9 cellular contexts compared by ENCODE assay signal in genomic region chr1:197464039-197464438, GRCh38.
DNase-seq lines count a peak whose midpoint lies in the region; ATAC-seq, FAIRE-seq and TF ChIP-seq lines count a peak whose summit lies in the region.
"Had no signal": no experiment of that assay in that cellular context is flagged by ENCODE, and none has a peak within 500 bp of the region (broad histone marks: within the 10 kb centered on the region; RNA-seq: fewer than 3 reads in every experiment).

No MANE protein-coding gene starts in this region.

- in situ Hi-C loops in KBM-7 (cut with MboI; ENCODE audit: low pct_unique_long_range_greater_than_20kb, low sequenced_read_pairs), result no loop called here

- H3K4me2 ChIP-seq in PC-3 (ENCODE audit: low read length), result no peak overlapping the region

- ATAC-seq in omental fat pad (ENCODE audit: low FRiP score), result peak; percentile 84
- no peak for ATAC-seq in HG03280 (IDR thresholded peaks at IDR 0.05; ENCODE audit: unreplicated experiment)
- no peak for ATAC-seq in PC-3
- ATAC-seq: stimulated activated effector memory CD8-positive, alpha-beta T cell treated with anti-CD3 and anti-CD28 coated beads, Interleukin-12 subunit alpha, Interleukin-12 subunit beta, amount 100 ng/mL, for 72 hours had no signal

- POLR2A ChIA-PET in PC-3 (lab: Charles Lee; ENCODE audit: unreplicated experiment), result no interaction called here

- no peak overlapping the region for H2AFZ ChIP-seq in PC-3 (ENCODE audit: low read length)

- H3K9ac ChIP-seq in PC-3 (ENCODE audit: low read length), result no peak overlapping the region

- TF ChIP-seq CTCF in fibroblast of pulmonary artery (IDR thresholded peaks at IDR 0.05; ENCODE audit: low read length, missing control alignments) (no peak), omental fat pad (IDR thresholded peaks at IDR 0.05) (no peak), PC-3 (conservative IDR thresholded peaks at IDR 0.05; ENCODE audit: low read depth, low read length) (no peak)

- H3K4me3 ChIP-seq in fibroblast of pulmonary artery (replicated peaks; ENCODE audit: low read depth, low read length), result no peak overlapping the region
- H3K4me3 ChIP-seq in PC-3 (ENCODE audit: low read length), result no peak overlapping the region

- H3F3A ChIP-seq in PC-3 (ENCODE audit: low read length, unreplicated experiment), result no peaks in the 10 kb centered on the region

- no peak overlapping the region for H3K27ac ChIP-seq in PC-3 (ENCODE audit: low read length)

- intact Hi-C loops in PC-3 (cut with micrococcal nuclease), result no loop called here

- H3K79me2 ChIP-seq in PC-3 (ENCODE audit: low read length), result no peaks in the 10 kb centered on the region

- no peaks in the 10 kb centered on the region for H3K9me2 ChIP-seq in PC-3 (replicated peaks; ENCODE audit: low read length)

- no peaks in the 10 kb centered on the region for H3K4me1 ChIP-seq in PC-3 (ENCODE audit: insufficient read depth, low read length)

- BruUV-seq in PC-3 (replicated peaks; lab: Mats Ljungman, UMichigan), result no TSS peak

- H3K36me3 ChIP-seq in PC-3 (ENCODE audit: low read depth, low read length), result no peaks in the 10 kb centered on the region

- peak; percentile 15 for DNase-seq in CD1c-positive myeloid dendritic cell (ENCODE audit: extremely low spot score)
- peak; percentile 98 for DNase-seq in NCI-H69 (lab: John Stamatoyannopoulos, UW)
- DNase-seq in fibroblast of pulmonary artery (ENCODE audit: low read depth), result peak; percentile 98
- no peak for DNase-seq in omental fat pad (ENCODE audit: low spot score)
- no peak for DNase-seq in KBM-7
- no peak for DNase-seq in PC-3
- no peak for DNase-seq in GM19239 (ENCODE audit: insufficient read length, low spot score)

- no peak for FAIRE-seq in GM19239 (lab: Jason Lieb, UNC)

- CTCF ChIA-PET in PC-3 (lab: Charles Lee), result interaction anchor here (0.6 kb wide), 1 partner anchor 72 kb away, joined by 3 read pairs; no protein-coding TSS in a partner anchor

- H4K20me1 ChIP-seq in PC-3 (ENCODE audit: low read length), result no peaks in the 10 kb centered on the region

- H3K9me3 ChIP-seq in PC-3 (ENCODE audit: low read length), result no peaks in the 10 kb centered on the region

- H3K27me3 ChIP-seq in PC-3 (ENCODE audit: low read length), result no peaks in the 10 kb centered on the region

Comparison
In these comparisons a context has a peak if more than half of its experiments do, and no peak if none do; other contexts are left out.
1. DNase-seq: peak in CD1c-positive myeloid dendritic cell (single experiment), NCI-H69 (single experiment) and fibroblast of pulmonary artery (single experiment); none in omental fat pad (single experiment), KBM-7 (single experiment), PC-3 (single experiment) and GM19239 (single experiment).